7 cellular contexts compared by ENCODE assay signal in genomic region chr6:28218312-28219248, GRCh38. TPM values are rescaled to one million over a fixed set of nuclear protein-coding genes. Genes with fewer than 3 reads are reported as not detected.
A peak's percentile ranks its signal among the peaks of the same experiment; 100 is the strongest.
DNase-seq lines count a peak whose midpoint lies in the region; ATAC-seq and TF ChIP-seq lines count a peak whose summit lies in the region.

No MANE protein-coding gene starts in this region.

- peaks cover 0 to 4% (median 2%) of the 10 kb centered on the region in 4 donors for H3K4me1 ChIP-seq in liver (ENCODE audit: control insufficient read depth in 4 of 4, insufficient read depth in 4 of 4, low read length in 3 of 4)

- ATAC-seq in GM21423 (IDR thresholded peaks at IDR 0.05; ENCODE audit: unreplicated experiment) = peak; percentile 59

- H3K9me3 ChIP-seq in liver (ENCODE audit: control insufficient read depth in 4 of 4, low read length in 3 of 4) = peaks cover 4 to 11% (median 6%) of the 10 kb centered on the region in 4 donors

- peak overlapping the region; percentile 25 to 81 (median 60) for H3K4me3 ChIP-seq in dorsolateral prefrontal cortex
- H3K4me3 ChIP-seq in liver (ENCODE audit: low read depth in 1 of 3, low read length in 3 of 3) = peak overlapping the region; percentile 21 to 77 (median 47)

- DNase-seq in ELF-1 (ENCODE audit: low read depth, low spot score) (peak; percentile 62), Kasumi-1 (lab: John Stamatoyannopoulos, UW) (peak; percentile 68 to 74), SK-N-DZ (ENCODE audit: low spot score) (peak; percentile 51), dorsolateral prefrontal cortex (peak in 8 of 10 donors; percentile 40 to 70 (median 46))
- DNase-seq in stimulated activated CD8-positive, alpha-beta memory T cell treated with anti-CD3 and anti-CD28 coated beads, Interleukin-4, amount 100 ng/mL, for 48 hours = peak; percentile 63

- no peak overlapping the region for H3K9ac ChIP-seq in liver (ENCODE audit: low read depth in 1 of 2, low read length in 2 of 2)

- TF ChIP-seq CTCF in dorsolateral prefrontal cortex (IDR thresholded peaks at IDR 0.05 in 54 of 56, conservative IDR thresholded peaks at IDR 0.05 in 2 of 56; ENCODE audit: low read depth in 1 of 56, partially characterized antibody in 56 of 56) (peak in 2 of 56 donors; percentile 17 to 19), liver (IDR thresholded peaks at IDR 0.05; ENCODE audit: low read depth, low read length, missing input control) (no peak)

- peak overlapping the region in 19 of 59 donors; percentile 27 to 78 (median 56) for H3K27ac ChIP-seq in dorsolateral prefrontal cortex
- H3K27ac ChIP-seq in liver (ENCODE audit: low read depth in 1 of 2, low read length in 2 of 2) = no peak overlapping the region

- TF ChIP-seq RAD21 in liver (IDR thresholded peaks at IDR 0.05) = no peak

- intact Hi-C loops in dorsolateral prefrontal cortex (cut with DNase I) = loop anchor here in 1 of 2 donors (5.0 kb wide), 1 partner anchor 81 kb away; no protein-coding TSS in a partner anchor

- H3K27me3 ChIP-seq in dorsolateral prefrontal cortex = peaks cover 0 to 85% (median 44%) of the 10 kb centered on the region in 45 donors
- peaks cover 0 to 11% (median 6%) of the 10 kb centered on the region in 4 donors for H3K27me3 ChIP-seq in liver (ENCODE audit: control insufficient read depth in 4 of 4, insufficient read depth in 4 of 4, low read length in 3 of 4)

- 12% methylated on average over 56 of the region's 56 CpGs for WGBS in liver

- H3K36me3 ChIP-seq in liver (ENCODE audit: control insufficient read depth in 4 of 4, insufficient read depth in 3 of 4, low read depth in 1 of 4, low read length in 3 of 4) = no peaks in the 10 kb centered on the region

TF ChIP-seq in liver, 16 proteins besides CTCF, POLR2A, EP300 and RAD21:
- TF ChIP-seq, protein P1, sequence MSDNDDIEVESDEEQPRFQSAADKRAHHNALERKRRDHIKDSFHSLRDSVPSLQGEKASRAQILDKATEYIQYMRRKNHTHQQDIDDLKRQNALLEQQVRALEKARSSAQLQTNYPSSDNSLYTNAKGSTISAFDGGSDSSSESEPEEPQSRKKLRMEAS (IDR thresholded peaks at IDR 0.05) = no peak
- TF ChIP-seq YY1 (IDR thresholded peaks at IDR 0.05) (peak; percentile 19), GABPA (IDR thresholded peaks at IDR 0.05 in 1 of 2, conservative IDR thresholded peaks at IDR 0.05 in 1 of 2) (peak; percentile 71 to 91)

RNA-seq across cellular contexts. Expression of gene ZSCAN9, which starts 6.5 kb away (rescaled TPM):
- 36.5 and 38.6 TPM in 2 replicates for polyA plus RNA-seq in SK-N-DZ (2014; cell fraction: cytosol; rRNA removed)
- polyA plus RNA-seq in SK-N-DZ (2014; cell fraction: nucleus; rRNA removed) = 31.8 and 67.5 TPM in 2 replicates
- 10 to 100 TPM in 85 of 120 experiments, 1 to 10 TPM in 35; 6.4 to 20.1 (median 11.0) TPM for total RNA-seq in dorsolateral prefrontal cortex
- 1 to 10 TPM; 3.1 to 4.8 TPM for total RNA-seq in liver
- polyA plus RNA-seq in liver = 1 to 10 TPM; 1.3 to 2.2 TPM

RNA-seq across cellular contexts. Expression of gene ZKSCAN4, which starts 33.5 kb away (rescaled TPM):
- polyA plus RNA-seq in SK-N-DZ (2014; cell fraction: cytosol; rRNA removed) = 3.8 and 4.1 TPM in 2 replicates
- 3.3 and 4.7 TPM in 2 replicates for polyA plus RNA-seq in SK-N-DZ (2014; cell fraction: nucleus; rRNA removed)
- total RNA-seq in dorsolateral prefrontal cortex (1 to 10 TPM; 3.5 to 8.7 (median 6.2) TPM), liver (1 to 10 TPM; 3.3 to 4.7 TPM)
- 1 to 10 TPM; 1.4 to 1.8 TPM for polyA plus RNA-seq in liver

RNA-seq across cellular contexts. Expression of gene NKAPL, which starts 40.5 kb away (rescaled TPM):
- polyA plus RNA-seq in SK-N-DZ (2014; cell fraction: cytosol; rRNA removed) = not detected in 2 replicates
- not detected in 2 replicates for polyA plus RNA-seq in SK-N-DZ (2014; cell fraction: nucleus; rRNA removed)
- total RNA-seq in dorsolateral prefrontal cortex = 1 to 10 TPM; 1.2 to 6.0 (median 3.0) TPM
- under 1 TPM; 0.56 to 0.59 TPM for total RNA-seq in liver
- under 1 TPM; 0.22 to 0.61 TPM for polyA plus RNA-seq in liver

RNA-seq across cellular contexts. Expression of gene ZSCAN26, which starts 48.4 kb away (rescaled TPM):
- 20.4 and 22.8 TPM in 2 replicates for polyA plus RNA-seq in SK-N-DZ (2014; cell fraction: cytosol; rRNA removed)
- 26.2 and 46.7 TPM in 2 replicates for polyA plus RNA-seq in SK-N-DZ (2014; cell fraction: nucleus; rRNA removed)
- total RNA-seq in dorsolateral prefrontal cortex = 10 to 100 TPM; 22.8 to 52.6 (median 35.5) TPM
- 1 to 10 TPM; 7.9 to 9.7 TPM for total RNA-seq in liver
- polyA plus RNA-seq in liver = 1 to 10 TPM; 2.8 to 4.3 TPM
